Comparison of ENCODE assay signal across 9 cellular contexts in genomic region chrX:153288807-153289206, GRCh38. TPM values are rescaled to one million over a fixed set of nuclear protein-coding genes. Genes with fewer than 3 reads are reported as not detected.
"Had no signal": no experiment of that assay in that cellular context is flagged by ENCODE, and none has a peak within 500 bp of the region (broad histone marks: within the 10 kb centered on the region; RNA-seq: fewer than 3 reads in every experiment).

No MANE protein-coding gene starts in this region.

RNA-seq across cellular contexts. Expression of gene PNMA6F, which starts 32.8 kb away (rescaled TPM):
- total RNA-seq: LHCN-M2, MCF 10A, NCI-H460, OCI-LY7, PC-9, Right ventricle myocardium inferior, RPMI7951, SJCRH30, SK-MEL-5 had no signal
